In genomic region chr19:3762501-3763459, GRCh38 we compare ENCODE assay signal across 1 cellular context.
TF ChIP-seq lines count a peak whose summit lies in the region.

MRPL54 (plus strand) TSS chr19:3762682; CDS start chr19:3762701, 19 bp downstream.

TF ChIP-seq in K562, 482 proteins besides CTCF, POLR2A, EP300 and RAD21 (continued from another document and continues in another):
- TF ChIP-seq THRB (CRISPR knock-in tag; conservative IDR thresholded peaks at IDR 0.05) (0 out of 2 replicates have a peak, but pooled peaks have one; percentile 30), TCF7 (IDR thresholded peaks at IDR 0.05; ENCODE audit: borderline replicate concordance) (no peak), PHF21A (IDR thresholded peaks at IDR 0.05; ENCODE audit: borderline replicate concordance, low read depth) (no peak), ZNF324 (CRISPR knock-in tag; IDR thresholded peaks at IDR 0.05) (no peak), MCM5 (IDR thresholded peaks at IDR 0.05; ENCODE audit: low read depth) (no peak), GATA2 (CRISPR knock-in tag; IDR thresholded peaks at IDR 0.05) (no peak), KHSRP (IDR thresholded peaks at IDR 0.05) (no peak), NCOA2 (IDR thresholded peaks at IDR 0.05; ENCODE audit: partially characterized antibody in 2 of 2) (no peak), ETV6 (IDR thresholded peaks at IDR 0.05; ENCODE audit: borderline replicate concordance in 1 of 2, low read depth in 2 of 2, low read length in 1 of 2) (no peak), ETV6 (CRISPR knock-in tag; IDR thresholded peaks at IDR 0.05; ENCODE audit: borderline replicate concordance) (no peak), NR4A1 (CRISPR knock-in tag; IDR thresholded peaks at IDR 0.05) (no peak; the same call in 1 of the 2 replicates), NR4A1 (tag; IDR thresholded peaks at IDR 0.05) (0 out of 2 replicates have a peak, but pooled peaks have one; percentile 35), ATF7 (IDR thresholded peaks at IDR 0.05) (peak; percentile 99), MYNN (IDR thresholded peaks at IDR 0.05) (no peak), MYNN (CRISPR knock-in tag; IDR thresholded peaks at IDR 0.05) (no peak), PATZ1 (CRISPR knock-in tag; IDR thresholded peaks at IDR 0.05; ENCODE audit: borderline replicate concordance) (no peak), TAF7 (tag; IDR thresholded peaks at IDR 0.05) (peak; percentile 81), KAT8 (IDR thresholded peaks at IDR 0.05; ENCODE audit: low read depth) (no peak), RHOXF2B (CRISPR knock-in tag; conservative IDR thresholded peaks at IDR 0.05) (no peak), ZNF609 (CRISPR knock-in tag; IDR thresholded peaks at IDR 0.05; ENCODE audit: borderline replicate concordance) (no peak), TCF3 (CRISPR knock-in tag; IDR thresholded peaks at IDR 0.05) (no peak), IFI16 (CRISPR knock-in tag; IDR thresholded peaks at IDR 0.05) (no peak), CGGBP1 (CRISPR knock-in tag; IDR thresholded peaks at IDR 0.05) (no peak), TRIM24 (IDR thresholded peaks at IDR 0.05) (no peak), MBD1 (CRISPR knock-in tag; IDR thresholded peaks at IDR 0.05) (no peak), BCOR (IDR thresholded peaks at IDR 0.05) (peak; percentile 45; the same call in 1 of the 2 replicates), HES1 (IDR thresholded peaks at IDR 0.05; ENCODE audit: low read depth) (no peak), LCOR (CRISPR knock-in tag; IDR thresholded peaks at IDR 0.05) (no peak; the same call in 1 of the 2 replicates), HDAC3 (IDR thresholded peaks at IDR 0.05; ENCODE audit: borderline replicate concordance, partially characterized antibody) (no peak), TAF9B (IDR thresholded peaks at IDR 0.05; ENCODE audit: partially characterized antibody) (no peak), CHCHD3 (CRISPR knock-in tag; IDR thresholded peaks at IDR 0.05) (no peak), ZNF75A (CRISPR knock-in tag; IDR thresholded peaks at IDR 0.05) (no peak), PRPF4 (IDR thresholded peaks at IDR 0.05; ENCODE audit: insufficient read depth, low read depth, low read length, poor library complexity, severe bottlenecking) (no peak), ZEB2 (IDR thresholded peaks at IDR 0.05) (no peak)
- TF ChIP-seq, protein P1, sequence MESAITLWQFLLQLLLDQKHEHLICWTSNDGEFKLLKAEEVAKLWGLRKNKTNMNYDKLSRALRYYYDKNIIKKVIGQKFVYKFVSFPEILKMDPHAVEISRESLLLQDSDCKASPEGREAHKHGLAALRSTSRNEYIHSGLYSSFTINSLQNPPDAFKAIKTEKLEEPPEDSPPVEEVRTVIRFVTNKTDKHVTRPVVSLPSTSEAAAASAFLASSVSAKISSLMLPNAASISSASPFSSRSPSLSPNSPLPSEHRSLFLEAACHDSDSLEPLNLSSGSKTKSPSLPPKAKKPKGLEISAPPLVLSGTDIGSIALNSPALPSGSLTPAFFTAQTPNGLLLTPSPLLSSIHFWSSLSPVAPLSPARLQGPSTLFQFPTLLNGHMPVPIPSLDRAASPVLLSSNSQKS (CRISPR knock-in tag; IDR thresholded peaks at IDR 0.05): no peak
- TF ChIP-seq, protein P2, sequence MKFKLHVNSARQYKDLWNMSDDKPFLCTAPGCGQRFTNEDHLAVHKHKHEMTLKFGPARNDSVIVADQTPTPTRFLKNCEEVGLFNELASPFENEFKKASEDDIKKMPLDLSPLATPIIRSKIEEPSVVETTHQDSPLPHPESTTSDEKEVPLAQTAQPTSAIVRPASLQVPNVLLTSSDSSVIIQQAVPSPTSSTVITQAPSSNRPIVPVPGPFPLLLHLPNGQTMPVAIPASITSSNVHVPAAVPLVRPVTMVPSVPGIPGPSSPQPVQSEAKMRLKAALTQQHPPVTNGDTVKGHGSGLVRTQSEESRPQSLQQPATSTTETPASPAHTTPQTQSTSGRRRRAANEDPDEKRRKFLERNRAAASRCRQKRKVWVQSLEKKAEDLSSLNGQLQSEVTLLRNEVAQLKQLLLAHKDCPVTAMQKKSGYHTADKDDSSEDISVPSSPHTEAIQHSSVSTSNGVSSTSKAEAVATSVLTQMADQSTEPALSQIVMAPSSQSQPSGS (CRISPR knock-in tag; IDR thresholded peaks at IDR 0.05): no peak
- TF ChIP-seq, protein P3, sequence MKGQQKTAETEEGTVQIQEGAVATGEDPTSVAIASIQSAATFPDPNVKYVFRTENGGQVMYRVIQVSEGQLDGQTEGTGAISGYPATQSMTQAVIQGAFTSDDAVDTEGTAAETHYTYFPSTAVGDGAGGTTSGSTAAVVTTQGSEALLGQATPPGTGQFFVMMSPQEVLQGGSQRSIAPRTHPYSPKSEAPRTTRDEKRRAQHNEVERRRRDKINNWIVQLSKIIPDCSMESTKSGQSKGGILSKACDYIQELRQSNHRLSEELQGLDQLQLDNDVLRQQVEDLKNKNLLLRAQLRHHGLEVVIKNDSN (CRISPR knock-in tag; IDR thresholded peaks at IDR 0.05): peak; percentile 59
- TF ChIP-seq, protein P4, sequence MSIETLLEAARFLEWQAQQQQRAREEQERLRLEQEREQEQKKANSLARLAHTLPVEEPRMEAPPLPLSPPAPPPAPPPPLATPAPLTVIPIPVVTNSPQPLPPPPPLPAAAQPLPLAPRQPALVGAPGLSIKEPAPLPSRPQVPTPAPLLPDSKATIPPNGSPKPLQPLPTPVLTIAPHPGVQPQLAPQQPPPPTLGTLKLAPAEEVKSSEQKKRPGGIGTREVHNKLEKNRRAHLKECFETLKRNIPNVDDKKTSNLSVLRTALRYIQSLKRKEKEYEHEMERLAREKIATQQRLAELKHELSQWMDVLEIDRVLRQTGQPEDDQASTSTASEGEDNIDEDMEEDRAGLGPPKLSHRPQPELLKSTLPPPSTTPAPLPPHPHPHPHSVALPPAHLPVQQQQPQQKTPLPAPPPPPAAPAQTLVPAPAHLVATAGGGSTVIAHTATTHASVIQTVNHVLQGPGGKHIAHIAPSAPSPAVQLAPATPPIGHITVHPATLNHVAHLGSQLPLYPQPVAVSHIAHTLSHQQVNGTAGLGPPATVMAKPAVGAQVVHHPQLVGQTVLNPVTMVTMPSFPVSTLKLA (conservative IDR thresholded peaks at IDR 0.05): peak; percentile 89 to 96
- TF ChIP-seq, protein P5, sequence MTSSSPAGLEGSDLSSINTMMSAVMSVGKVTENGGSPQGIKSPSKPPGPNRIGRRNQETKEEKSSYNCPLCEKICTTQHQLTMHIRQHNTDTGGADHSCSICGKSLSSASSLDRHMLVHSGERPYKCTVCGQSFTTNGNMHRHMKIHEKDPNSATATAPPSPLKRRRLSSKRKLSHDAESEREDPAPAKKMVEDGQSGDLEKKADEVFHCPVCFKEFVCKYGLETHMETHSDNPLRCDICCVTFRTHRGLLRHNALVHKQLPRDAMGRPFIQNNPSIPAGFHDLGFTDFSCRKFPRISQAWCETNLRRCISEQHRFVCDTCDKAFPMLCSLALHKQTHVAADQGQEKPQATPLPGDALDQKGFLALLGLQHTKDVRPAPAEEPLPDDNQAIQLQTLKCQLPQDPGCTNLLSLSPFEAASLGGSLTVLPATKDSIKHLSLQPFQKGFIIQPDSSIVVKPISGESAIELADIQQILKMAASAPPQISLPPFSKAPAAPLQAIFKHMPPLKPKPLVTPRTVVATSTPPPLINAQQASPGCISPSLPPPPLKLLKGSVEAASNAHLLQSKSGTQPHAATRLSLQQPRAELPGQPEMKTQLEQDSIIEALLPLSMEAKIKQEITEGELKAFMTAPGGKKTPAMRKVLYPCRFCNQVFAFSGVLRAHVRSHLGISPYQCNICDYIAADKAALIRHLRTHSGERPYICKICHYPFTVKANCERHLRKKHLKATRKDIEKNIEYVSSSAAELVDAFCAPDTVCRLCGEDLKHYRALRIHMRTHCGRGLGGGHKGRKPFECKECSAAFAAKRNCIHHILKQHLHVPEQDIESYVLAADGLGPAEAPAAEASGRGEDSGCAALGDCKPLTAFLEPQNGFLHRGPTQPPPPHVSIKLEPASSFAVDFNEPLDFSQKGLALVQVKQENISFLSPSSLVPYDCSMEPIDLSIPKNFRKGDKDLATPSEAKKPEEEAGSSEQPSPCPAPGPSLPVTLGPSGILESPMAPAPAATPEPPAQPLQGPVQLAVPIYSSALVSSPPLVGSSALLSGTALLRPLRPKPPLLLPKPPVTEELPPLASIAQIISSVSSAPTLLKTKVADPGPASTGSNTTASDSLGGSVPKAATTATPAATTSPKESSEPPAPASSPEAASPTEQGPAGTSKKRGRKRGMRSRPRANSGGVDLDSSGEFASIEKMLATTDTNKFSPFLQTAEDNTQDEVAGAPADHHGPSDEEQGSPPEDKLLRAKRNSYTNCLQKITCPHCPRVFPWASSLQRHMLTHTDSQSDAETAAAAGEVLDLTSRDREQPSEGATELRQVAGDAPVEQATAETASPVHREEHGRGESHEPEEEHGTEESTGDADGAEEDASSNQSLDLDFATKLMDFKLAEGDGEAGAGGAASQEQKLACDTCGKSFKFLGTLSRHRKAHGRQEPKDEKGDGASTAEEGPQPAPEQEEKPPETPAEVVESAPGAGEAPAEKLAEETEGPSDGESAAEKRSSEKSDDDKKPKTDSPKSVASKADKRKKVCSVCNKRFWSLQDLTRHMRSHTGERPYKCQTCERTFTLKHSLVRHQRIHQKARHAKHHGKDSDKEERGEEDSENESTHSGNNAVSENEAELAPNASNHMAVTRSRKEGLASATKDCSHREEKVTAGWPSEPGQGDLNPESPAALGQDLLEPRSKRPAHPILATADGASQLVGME (CRISPR knock-in tag; IDR thresholded peaks at IDR 0.05): no peak
